In the genomic region with DNA sequence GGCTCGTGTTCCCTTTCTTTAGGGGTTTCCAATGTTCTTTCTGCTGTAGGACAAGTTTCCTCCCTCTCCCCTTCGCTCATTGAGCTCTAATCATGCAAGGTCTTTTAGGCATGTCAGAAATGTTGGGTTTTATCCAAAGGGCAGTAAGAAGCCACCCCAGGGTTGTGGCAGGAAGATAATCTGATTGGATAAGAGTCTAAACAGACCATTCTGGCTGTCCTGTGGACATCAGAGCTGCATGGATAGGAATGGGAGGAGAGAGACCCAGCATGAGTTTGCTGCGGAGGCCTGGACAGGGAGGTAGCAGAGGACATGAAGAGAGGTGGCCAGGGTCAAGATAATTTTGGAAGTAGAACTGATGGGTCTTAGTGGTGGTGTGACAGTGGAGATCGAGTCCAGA, we compare ENCODE assay signal across 21 cellular contexts.
DNase-seq lines count a peak whose midpoint lies in the region; ATAC-seq, FAIRE-seq and TF ChIP-seq lines count a peak whose summit lies in the region.
"Had no signal": no experiment of that assay in that cellular context is flagged by ENCODE, and none has a peak within 500 bp of the region (broad histone marks: within the 10 kb centered on the region; RNA-seq: fewer than 3 reads in every experiment).

No MANE protein-coding gene starts in this region.

- H3K9ac ChIP-seq in astrocyte (ENCODE audit: low read length): no peak overlapping the region
- H3K9ac ChIP-seq: KMS-11, SK-N-SH had no signal

- no peaks in the 10 kb centered on the region for H3K79me2 ChIP-seq in astrocyte (ENCODE audit: insufficient read depth, low read length)

- DNase-seq in AG10803 (ENCODE audit: low read depth) (peak; percentile 34), astrocyte (ENCODE audit: low read depth) (peak; percentile 37), islet precursor cell (peak; percentile 52), suprapubic skin (ENCODE audit: low spot score in 2 of 2) (peak; percentile 25 to 29), DMS79 treated with DMSO at 0.1 percent for 48 hours (lab: John Stamatoyannopoulos, UW) (no peak)
- DNase-seq: ACHN; BE2C; CD4-positive, alpha-beta T cell; NCI-H1092 treated with DMSO at 0.1 percent for 48 hours; NCI-H2081 treated with DMSO at 0.1 percent for 48 hours; NCI-H510A treated with DMSO at 0.1 percent for 48 hours; Right ventricle myocardium superior; SK-N-SH had no signal

- H3K27me3 Mint-ChIP-seq in astrocyte (ENCODE audit: low read depth, unreplicated experiment): no peaks in the 10 kb centered on the region

- no peaks in the 10 kb centered on the region for H3K36me3 ChIP-seq in astrocyte (ENCODE audit: insufficient read depth, low read length)
- H3K36me3 ChIP-seq in suprapubic skin: no peaks in the 10 kb centered on the region
- H3K36me3 ChIP-seq: BE2C, Peyer's patch had no signal

- H3K9me3 Mint-ChIP-seq in astrocyte (ENCODE audit: unreplicated experiment): peaks cover 6% of the 10 kb centered on the region
- H3K9me3 Mint-ChIP-seq: CD4-positive, alpha-beta T cell; GM23338 had no signal

- H3K27ac Mint-ChIP-seq in astrocyte (ENCODE audit: unreplicated experiment): no peak overlapping the region
- H3K27ac Mint-ChIP-seq: CD4-positive, alpha-beta T cell; GM23338 had no signal

- no peak overlapping the region for H3K4me2 ChIP-seq in astrocyte (ENCODE audit: low read length)
- H3K4me2 ChIP-seq: GM23338, KMS-11, SK-N-SH had no signal

- H3K9me3 ChIP-seq in astrocyte (ENCODE audit: insufficient read depth, low read depth, low read length): no peaks in the 10 kb centered on the region
- H3K9me3 ChIP-seq in suprapubic skin: no peaks in the 10 kb centered on the region
- H3K9me3 ChIP-seq: BE2C, Peyer's patch, SK-N-SH had no signal

- no peak for ATAC-seq in GM18907 (IDR thresholded peaks at IDR 0.05; ENCODE audit: unreplicated experiment)
- no peak for ATAC-seq in HG02610 (IDR thresholded peaks at IDR 0.05; ENCODE audit: unreplicated experiment)
- ATAC-seq: GM12878, GM23338, HepG2 had no signal

- TF ChIP-seq POLR2A in suprapubic skin (IDR thresholded peaks at IDR 0.05): no peak

- H3K27ac ChIP-seq in astrocyte (ENCODE audit: low read depth, low read length) (no peak overlapping the region), suprapubic skin (no peak overlapping the region)
- H3K27ac ChIP-seq: KMS-11, Peyer's patch had no signal

- no peaks in the 10 kb centered on the region for H3K36me3 Mint-ChIP-seq in astrocyte (ENCODE audit: low read depth, unreplicated experiment)

- 89% methylated on average over 4 of the region's 4 CpGs for WGBS in suprapubic skin

- H2AFZ ChIP-seq in astrocyte (ENCODE audit: low read depth, low read length): no peak overlapping the region
- H2AFZ ChIP-seq: GM23338 had no signal

- peaks cover 41% of the 10 kb centered on the region for H3K4me1 Mint-ChIP-seq in astrocyte (ENCODE audit: low read depth, unreplicated experiment)

- H3K4me3 Mint-ChIP-seq in astrocyte (ENCODE audit: unreplicated experiment): no peak overlapping the region
- H3K4me3 Mint-ChIP-seq: CD4-positive, alpha-beta T cell; GM23338 had no signal

- H3K4me3 ChIP-seq in AG10803 (ENCODE audit: low read length) (no peak overlapping the region), astrocyte (ENCODE audit: insufficient read depth, low read depth, low read length) (no peak overlapping the region), suprapubic skin (no peak overlapping the region)
- H3K4me3 ChIP-seq: GM12878, GM23338, Peyer's patch had no signal

- no peak for TF ChIP-seq EP300 in suprapubic skin (IDR thresholded peaks at IDR 0.05)

- H3K27me3 ChIP-seq in astrocyte (ENCODE audit: insufficient read depth, low read length) (no peaks in the 10 kb centered on the region), suprapubic skin (peaks cover 6% of the 10 kb centered on the region)
- H3K27me3 ChIP-seq: Peyer's patch had no signal

- TF ChIP-seq CTCF in AG10803 (conservative IDR thresholded peaks at IDR 0.05; ENCODE audit: low read length): no peak
- no peak for TF ChIP-seq CTCF in astrocyte (IDR thresholded peaks at IDR 0.05; ENCODE audit: insufficient read depth, low read depth, low read length)
- no peak for TF ChIP-seq CTCF in suprapubic skin (IDR thresholded peaks at IDR 0.05)

- no peak for FAIRE-seq in astrocyte (lab: Jason Lieb, UNC)
- FAIRE-seq: G401.6, GM12878, HepG2 had no signal

- H4K20me1 ChIP-seq in astrocyte (ENCODE audit: insufficient read depth, low read length): no peaks in the 10 kb centered on the region

- peaks cover 33% of the 10 kb centered on the region for H3K4me1 ChIP-seq in astrocyte (ENCODE audit: insufficient read depth, low read length)
- H3K4me1 ChIP-seq in suprapubic skin: peaks cover 19% of the 10 kb centered on the region
- H3K4me1 ChIP-seq: BE2C, Peyer's patch had no signal
